ENCODE assay signal across 1 cellular context in the genomic region with DNA sequence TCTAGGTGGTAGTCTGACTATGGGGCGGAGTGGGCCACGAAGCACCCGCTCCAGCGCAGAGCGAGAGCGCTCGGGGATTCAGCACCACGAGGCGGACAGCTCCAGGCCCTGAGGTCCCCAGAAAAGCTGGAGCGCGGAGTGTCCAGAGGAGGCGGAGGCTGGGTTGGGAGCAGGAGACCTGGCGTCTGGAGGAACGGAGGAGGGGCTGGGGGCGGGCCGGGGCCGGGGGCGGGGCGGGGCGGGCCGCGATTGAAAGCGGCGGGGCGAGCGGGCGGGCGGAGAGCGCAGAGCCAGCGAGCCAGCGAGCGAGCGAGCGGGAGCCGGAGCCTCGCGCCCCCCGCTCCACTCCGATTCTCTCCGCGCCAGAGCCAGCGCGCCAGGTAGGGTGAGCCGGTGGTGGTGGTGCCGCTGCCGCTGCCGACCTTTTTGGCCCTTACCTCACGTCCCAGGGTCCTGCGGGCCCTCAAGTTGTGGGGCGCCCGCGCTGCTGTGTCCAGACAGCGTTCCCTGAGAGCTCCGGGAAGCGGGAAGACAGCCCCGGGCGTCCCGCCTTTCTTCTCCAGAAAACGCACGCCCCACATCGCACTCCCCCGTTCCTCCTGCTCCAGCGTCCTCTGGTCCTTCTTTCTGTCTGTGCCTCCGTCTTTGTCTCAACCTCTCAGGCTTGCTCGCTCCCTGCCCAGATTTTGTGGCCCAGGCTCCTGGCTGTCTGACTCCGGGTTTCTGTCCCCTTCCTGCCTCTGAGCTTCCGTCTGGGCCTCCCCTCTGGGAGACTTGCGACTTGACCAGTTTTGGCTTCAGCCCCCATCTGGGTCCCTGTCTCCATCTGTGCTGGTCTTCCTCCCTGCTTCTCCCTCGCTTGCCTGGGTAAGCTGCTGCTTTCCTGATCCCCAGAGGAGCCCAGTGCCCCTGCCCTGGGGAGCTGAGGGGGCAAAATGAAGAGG.
TF ChIP-seq lines count a peak whose summit lies in the region.

Gene GRM2, plus strand, starts transcription at position 281 of the 944 bp plus-strand sequence. CDS start 1,916 bp downstream, outside the sequence.

TF ChIP-seq in HepG2, 621 proteins besides CTCF, POLR2A, EP300 and RAD21 (continued from another document and continues in another):
- TF ChIP-seq, protein P1, sequence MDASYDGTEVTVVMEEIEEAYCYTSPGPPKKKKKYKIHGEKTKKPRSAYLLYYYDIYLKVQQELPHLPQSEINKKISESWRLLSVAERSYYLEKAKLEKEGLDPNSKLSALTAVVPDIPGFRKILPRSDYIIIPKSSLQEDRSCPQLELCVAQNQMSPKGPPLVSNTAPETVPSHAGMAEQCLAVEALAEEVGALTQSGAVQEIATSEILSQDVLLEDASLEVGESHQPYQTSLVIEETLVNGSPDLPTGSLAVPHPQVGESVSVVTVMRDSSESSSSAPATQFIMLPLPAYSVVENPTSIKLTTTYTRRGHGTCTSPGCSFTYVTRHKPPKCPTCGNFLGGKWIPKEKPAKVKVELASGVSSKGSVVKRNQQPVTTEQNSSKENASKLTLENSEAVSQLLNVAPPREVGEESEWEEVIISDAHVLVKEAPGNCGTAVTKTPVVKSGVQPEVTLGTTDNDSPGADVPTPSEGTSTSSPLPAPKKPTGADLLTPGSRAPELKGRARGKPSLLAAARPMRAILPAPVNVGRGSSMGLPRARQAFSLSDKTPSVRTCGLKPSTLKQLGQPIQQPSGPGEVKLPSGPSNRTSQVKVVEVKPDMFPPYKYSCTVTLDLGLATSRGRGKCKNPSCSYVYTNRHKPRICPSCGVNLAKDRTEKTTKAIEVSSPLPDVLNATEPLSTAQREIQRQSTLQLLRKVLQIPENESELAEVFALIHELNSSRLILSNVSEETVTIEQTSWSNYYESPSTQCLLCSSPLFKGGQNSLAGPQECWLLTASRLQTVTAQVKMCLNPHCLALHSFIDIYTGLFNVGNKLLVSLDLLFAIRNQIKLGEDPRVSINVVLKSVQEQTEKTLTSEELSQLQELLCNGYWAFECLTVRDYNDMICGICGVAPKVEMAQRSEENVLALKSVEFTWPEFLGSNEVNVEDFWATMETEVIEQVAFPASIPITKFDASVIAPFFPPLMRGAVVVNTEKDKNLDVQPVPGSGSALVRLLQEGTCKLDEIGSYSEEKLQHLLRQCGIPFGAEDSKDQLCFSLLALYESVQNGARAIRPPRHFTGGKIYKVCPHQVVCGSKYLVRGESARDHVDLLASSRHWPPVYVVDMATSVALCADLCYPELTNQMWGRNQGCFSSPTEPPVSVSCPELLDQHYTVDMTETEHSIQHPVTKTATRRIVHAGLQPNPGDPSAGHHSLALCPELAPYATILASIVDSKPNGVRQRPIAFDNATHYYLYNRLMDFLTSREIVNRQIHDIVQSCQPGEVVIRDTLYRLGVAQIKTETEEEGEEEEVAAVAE (CRISPR knock-in tag; IDR thresholded peaks at IDR 0.05; ENCODE audit: borderline replicate concordance), result peak; percentile 89
- peak; percentile 62; the same call in 1 of the 2 replicates for TF ChIP-seq IRX3 (CRISPR knock-in tag; IDR thresholded peaks at IDR 0.05; ENCODE audit: borderline replicate concordance, low read depth)
- peak; percentile 97 for TF ChIP-seq TSC22D2 (CRISPR knock-in tag; IDR thresholded peaks at IDR 0.05; ENCODE audit: borderline replicate concordance)
- 0 out of 2 replicates have a peak, but pooled peaks have one; percentile 21 for TF ChIP-seq ZMYM4 (CRISPR knock-in tag; IDR thresholded peaks at IDR 0.05)
- TF ChIP-seq ZNF441 (CRISPR knock-in tag; IDR thresholded peaks at IDR 0.05; ENCODE audit: borderline replicate concordance), result peak; percentile 77; the same call in 1 of the 2 replicates
- TF ChIP-seq ZNF670 (CRISPR knock-in tag; IDR thresholded peaks at IDR 0.05; ENCODE audit: borderline replicate concordance), result peak; percentile 42; the same call in 1 of the 2 replicates
- peak; percentile 75; the same call in 1 of the 2 replicates for TF ChIP-seq ZNF780A (CRISPR knock-in tag; IDR thresholded peaks at IDR 0.05)
- no peak for TF ChIP-seq PTBP1 (IDR thresholded peaks at IDR 0.05; ENCODE audit: low read depth, low read length, poor library complexity, severe bottlenecking)
- TF ChIP-seq ETV6 (CRISPR knock-in tag; conservative IDR thresholded peaks at IDR 0.05), result peak; percentile 71; the same call in 1 of the 2 replicates
- no peak for TF ChIP-seq HMGA1 (CRISPR knock-in tag; conservative IDR thresholded peaks at IDR 0.05)
- TF ChIP-seq, protein P2, sequence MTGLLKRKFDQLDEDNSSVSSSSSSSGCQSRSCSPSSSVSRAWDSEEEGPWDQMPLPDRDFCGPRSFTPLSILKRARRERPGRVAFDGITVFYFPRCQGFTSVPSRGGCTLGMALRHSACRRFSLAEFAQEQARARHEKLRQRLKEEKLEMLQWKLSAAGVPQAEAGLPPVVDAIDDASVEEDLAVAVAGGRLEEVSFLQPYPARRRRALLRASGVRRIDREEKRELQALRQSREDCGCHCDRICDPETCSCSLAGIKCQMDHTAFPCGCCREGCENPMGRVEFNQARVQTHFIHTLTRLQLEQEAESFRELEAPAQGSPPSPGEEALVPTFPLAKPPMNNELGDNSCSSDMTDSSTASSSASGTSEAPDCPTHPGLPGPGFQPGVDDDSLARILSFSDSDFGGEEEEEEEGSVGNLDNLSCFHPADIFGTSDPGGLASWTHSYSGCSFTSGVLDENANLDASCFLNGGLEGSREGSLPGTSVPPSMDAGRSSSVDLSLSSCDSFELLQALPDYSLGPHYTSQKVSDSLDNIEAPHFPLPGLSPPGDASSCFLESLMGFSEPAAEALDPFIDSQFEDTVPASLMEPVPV (CRISPR knock-in tag; IDR thresholded peaks at IDR 0.05), result peak; percentile 61; the same call in 1 of the 2 replicates
- TF ChIP-seq, protein P3, sequence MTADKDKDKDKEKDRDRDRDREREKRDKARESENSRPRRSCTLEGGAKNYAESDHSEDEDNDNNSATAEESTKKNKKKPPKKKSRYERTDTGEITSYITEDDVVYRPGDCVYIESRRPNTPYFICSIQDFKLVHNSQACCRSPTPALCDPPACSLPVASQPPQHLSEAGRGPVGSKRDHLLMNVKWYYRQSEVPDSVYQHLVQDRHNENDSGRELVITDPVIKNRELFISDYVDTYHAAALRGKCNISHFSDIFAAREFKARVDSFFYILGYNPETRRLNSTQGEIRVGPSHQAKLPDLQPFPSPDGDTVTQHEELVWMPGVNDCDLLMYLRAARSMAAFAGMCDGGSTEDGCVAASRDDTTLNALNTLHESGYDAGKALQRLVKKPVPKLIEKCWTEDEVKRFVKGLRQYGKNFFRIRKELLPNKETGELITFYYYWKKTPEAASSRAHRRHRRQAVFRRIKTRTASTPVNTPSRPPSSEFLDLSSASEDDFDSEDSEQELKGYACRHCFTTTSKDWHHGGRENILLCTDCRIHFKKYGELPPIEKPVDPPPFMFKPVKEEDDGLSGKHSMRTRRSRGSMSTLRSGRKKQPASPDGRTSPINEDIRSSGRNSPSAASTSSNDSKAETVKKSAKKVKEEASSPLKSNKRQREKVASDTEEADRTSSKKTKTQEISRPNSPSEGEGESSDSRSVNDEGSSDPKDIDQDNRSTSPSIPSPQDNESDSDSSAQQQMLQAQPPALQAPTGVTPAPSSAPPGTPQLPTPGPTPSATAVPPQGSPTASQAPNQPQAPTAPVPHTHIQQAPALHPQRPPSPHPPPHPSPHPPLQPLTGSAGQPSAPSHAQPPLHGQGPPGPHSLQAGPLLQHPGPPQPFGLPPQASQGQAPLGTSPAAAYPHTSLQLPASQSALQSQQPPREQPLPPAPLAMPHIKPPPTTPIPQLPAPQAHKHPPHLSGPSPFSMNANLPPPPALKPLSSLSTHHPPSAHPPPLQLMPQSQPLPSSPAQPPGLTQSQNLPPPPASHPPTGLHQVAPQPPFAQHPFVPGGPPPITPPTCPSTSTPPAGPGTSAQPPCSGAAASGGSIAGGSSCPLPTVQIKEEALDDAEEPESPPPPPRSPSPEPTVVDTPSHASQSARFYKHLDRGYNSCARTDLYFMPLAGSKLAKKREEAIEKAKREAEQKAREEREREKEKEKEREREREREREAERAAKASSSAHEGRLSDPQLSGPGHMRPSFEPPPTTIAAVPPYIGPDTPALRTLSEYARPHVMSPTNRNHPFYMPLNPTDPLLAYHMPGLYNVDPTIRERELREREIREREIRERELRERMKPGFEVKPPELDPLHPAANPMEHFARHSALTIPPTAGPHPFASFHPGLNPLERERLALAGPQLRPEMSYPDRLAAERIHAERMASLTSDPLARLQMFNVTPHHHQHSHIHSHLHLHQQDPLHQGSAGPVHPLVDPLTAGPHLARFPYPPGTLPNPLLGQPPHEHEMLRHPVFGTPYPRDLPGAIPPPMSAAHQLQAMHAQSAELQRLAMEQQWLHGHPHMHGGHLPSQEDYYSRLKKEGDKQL (CRISPR knock-in tag; IDR thresholded peaks at IDR 0.05; ENCODE audit: low read depth), result 0 out of 2 replicates have a peak, but pooled peaks have one; percentile 13
- TF ChIP-seq RFX3 (CRISPR knock-in tag; IDR thresholded peaks at IDR 0.05), result 0 out of 2 replicates have a peak, but pooled peaks have one; percentile 15
- 0 out of 2 replicates have a peak, but pooled peaks have one; percentile 43 for TF ChIP-seq ZC3H13 (CRISPR knock-in tag; IDR thresholded peaks at IDR 0.05)
- peak; percentile 82 for TF ChIP-seq ZNF430 (CRISPR knock-in tag; IDR thresholded peaks at IDR 0.05)
- TF ChIP-seq, protein P4, sequence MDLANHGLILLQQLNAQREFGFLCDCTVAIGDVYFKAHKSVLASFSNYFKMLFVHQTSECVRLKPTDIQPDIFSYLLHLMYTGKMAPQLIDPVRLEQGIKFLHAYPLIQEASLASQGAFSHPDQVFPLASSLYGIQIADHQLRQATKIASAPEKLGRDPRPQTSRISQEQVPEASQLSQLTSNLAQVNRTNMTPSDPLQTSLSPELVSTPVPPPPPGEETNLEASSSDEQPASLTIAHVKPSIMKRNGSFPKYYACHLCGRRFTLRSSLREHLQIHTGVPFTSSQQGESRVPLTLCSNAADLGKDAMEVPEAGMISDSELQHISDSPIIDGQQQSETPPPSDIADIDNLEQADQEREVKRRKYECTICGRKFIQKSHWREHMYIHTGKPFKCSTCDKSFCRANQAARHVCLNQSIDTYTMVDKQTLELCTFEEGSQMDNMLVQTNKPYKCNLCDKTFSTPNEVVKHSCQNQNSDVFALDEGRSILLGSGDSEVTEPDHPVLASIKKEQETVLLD (CRISPR knock-in tag; IDR thresholded peaks at IDR 0.05; ENCODE audit: low read depth), result peak; percentile 66; the same call in 1 of the 2 replicates
- 0 out of 2 replicates have a peak, but pooled peaks have one; percentile 57 for TF ChIP-seq ZNF773 (CRISPR knock-in tag; IDR thresholded peaks at IDR 0.05; ENCODE audit: borderline replicate concordance)
- no peak for TF ChIP-seq TBX2 (CRISPR knock-in tag; IDR thresholded peaks at IDR 0.05; ENCODE audit: borderline replicate concordance)
- peak; percentile 95 for TF ChIP-seq KLF6 (CRISPR knock-in tag; IDR thresholded peaks at IDR 0.05)
- TF ChIP-seq HMG20B (CRISPR knock-in tag; conservative IDR thresholded peaks at IDR 0.05), result 0 out of 2 replicates have a peak, but pooled peaks have one; percentile 45
- peak; percentile 89 for TF ChIP-seq KLF11 (CRISPR knock-in tag; IDR thresholded peaks at IDR 0.05)
- TF ChIP-seq ZNF605 (CRISPR knock-in tag; IDR thresholded peaks at IDR 0.05), result peak; percentile 24; the same call in 1 of the 2 replicates
- TF ChIP-seq ZFP36L2 (CRISPR knock-in tag; IDR thresholded peaks at IDR 0.05), result peak; percentile 94
- TF ChIP-seq ZFP62 (CRISPR knock-in tag; IDR thresholded peaks at IDR 0.05), result no peak
- peak; percentile 95 for TF ChIP-seq ZSCAN9 (CRISPR knock-in tag; IDR thresholded peaks at IDR 0.05; ENCODE audit: borderline replicate concordance)
- peak; percentile 37; the same call in 1 of the 2 replicates for TF ChIP-seq SOX5 (CRISPR knock-in tag; IDR thresholded peaks at IDR 0.05; ENCODE audit: borderline replicate concordance)
- 0 out of 2 replicates have a peak, but pooled peaks have one; percentile 43 for TF ChIP-seq PPARG (CRISPR knock-in tag; conservative IDR thresholded peaks at IDR 0.05)
- peak; percentile 85; the same call in 1 of the 2 replicates for TF ChIP-seq ZNF790 (CRISPR knock-in tag; IDR thresholded peaks at IDR 0.05; ENCODE audit: borderline replicate concordance)
- 0 out of 2 replicates have a peak, but pooled peaks have one; percentile 40 for TF ChIP-seq ZBTB7A (CRISPR knock-in tag; IDR thresholded peaks at IDR 0.05)
- TF ChIP-seq, protein P5, sequence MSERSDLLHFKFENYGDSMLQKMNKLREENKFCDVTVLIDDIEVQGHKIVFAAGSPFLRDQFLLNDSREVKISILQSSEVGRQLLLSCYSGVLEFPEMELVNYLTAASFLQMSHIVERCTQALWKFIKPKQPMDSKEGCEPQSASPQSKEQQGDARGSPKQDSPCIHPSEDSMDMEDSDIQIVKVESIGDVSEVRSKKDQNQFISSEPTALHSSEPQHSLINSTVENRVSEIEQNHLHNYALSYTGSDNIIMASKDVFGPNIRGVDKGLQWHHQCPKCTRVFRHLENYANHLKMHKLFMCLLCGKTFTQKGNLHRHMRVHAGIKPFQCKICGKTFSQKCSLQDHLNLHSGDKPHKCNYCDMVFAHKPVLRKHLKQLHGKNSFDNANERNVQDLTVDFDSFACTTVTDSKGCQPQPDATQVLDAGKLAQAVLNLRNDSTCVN (CRISPR knock-in tag; IDR thresholded peaks at IDR 0.05; ENCODE audit: borderline replicate concordance), result peak; percentile 88; the same call in 1 of the 2 replicates
- peak; percentile 70 for TF ChIP-seq SIX4 (CRISPR knock-in tag; IDR thresholded peaks at IDR 0.05)
- peak; percentile 78; the same call in 1 of the 2 replicates for TF ChIP-seq ZNF607 (CRISPR knock-in tag; IDR thresholded peaks at IDR 0.05; ENCODE audit: borderline replicate concordance)
- TF ChIP-seq ZSCAN20 (CRISPR knock-in tag; IDR thresholded peaks at IDR 0.05; ENCODE audit: borderline replicate concordance), result no peak
- TF ChIP-seq KLF16 (CRISPR knock-in tag; IDR thresholded peaks at IDR 0.05), result peak in 1 of 2 experiments; percentile 87; a peak in 2 of 4 replicates
- TF ChIP-seq KMT2B (CRISPR knock-in tag; IDR thresholded peaks at IDR 0.05), result peak; percentile 68; the same call in 1 of the 2 replicates
- 0 out of 2 replicates have a peak, but pooled peaks have one; percentile 63 for TF ChIP-seq ZNF720 (CRISPR knock-in tag; IDR thresholded peaks at IDR 0.05)
- TF ChIP-seq HNRNPK (IDR thresholded peaks at IDR 0.05; ENCODE audit: low read depth, low read length, poor library complexity, severe bottlenecking), result peak; percentile 33
- TF ChIP-seq TRIM24 (CRISPR knock-in tag; IDR thresholded peaks at IDR 0.05), result no peak
- TF ChIP-seq KAT2B (IDR thresholded peaks at IDR 0.05; ENCODE audit: borderline replicate concordance, low read depth, low read length), result no peak
- no peak for TF ChIP-seq RAD51 (IDR thresholded peaks at IDR 0.05; ENCODE audit: borderline replicate concordance)
- TF ChIP-seq KDM4B (CRISPR knock-in tag; IDR thresholded peaks at IDR 0.05), result peak; percentile 90; the same call in 1 of the 2 replicates
- TF ChIP-seq GATAD1 (CRISPR knock-in tag; IDR thresholded peaks at IDR 0.05), result peak; percentile 62
- TF ChIP-seq HOXA9 (CRISPR knock-in tag; IDR thresholded peaks at IDR 0.05; ENCODE audit: borderline replicate concordance), result peak; percentile 70; the same call in 1 of the 2 replicates
- TF ChIP-seq MTF2 (CRISPR knock-in tag; IDR thresholded peaks at IDR 0.05; ENCODE audit: borderline replicate concordance), result no peak
- peak; percentile 52; the same call in 1 of the 2 replicates for TF ChIP-seq REPIN1 (CRISPR knock-in tag; IDR thresholded peaks at IDR 0.05; ENCODE audit: borderline replicate concordance, low read depth)
- TF ChIP-seq BCL6 (CRISPR knock-in tag; IDR thresholded peaks at IDR 0.05), result peak; percentile 55
- peak; percentile 40; the same call in 1 of the 2 replicates for TF ChIP-seq NCOA2 (CRISPR knock-in tag; IDR thresholded peaks at IDR 0.05)
- TF ChIP-seq ZNF224 (CRISPR knock-in tag; IDR thresholded peaks at IDR 0.05), result no peak
- no peak for TF ChIP-seq ZNF333 (CRISPR knock-in tag; IDR thresholded peaks at IDR 0.05; ENCODE audit: borderline replicate concordance)
- TF ChIP-seq SRY (CRISPR knock-in tag; IDR thresholded peaks at IDR 0.05), result 0 out of 2 replicates have a peak, but pooled peaks have one; percentile 53
- no peak for TF ChIP-seq ADNP (CRISPR knock-in tag; IDR thresholded peaks at IDR 0.05)
